17 cellular contexts compared by ENCODE assay signal in genomic region chr11:10728779-10729472, GRCh38. TPM values are rescaled to one million over a fixed set of nuclear protein-coding genes. Genes with fewer than 3 reads are reported as not detected.
DNase-seq lines count a peak whose midpoint lies in the region; TF ChIP-seq lines count a peak whose summit lies in the region.
"Had no signal": no experiment of that assay in that cellular context is flagged by ENCODE, and none has a peak within 500 bp of the region (broad histone marks: within the 10 kb centered on the region; RNA-seq: fewer than 3 reads in every experiment).

No MANE protein-coding gene starts in this region.

- no peak for TF ChIP-seq EP300 in suprapubic skin (IDR thresholded peaks at IDR 0.05)

- peaks cover 0 to 3% (median 0%) of the 10 kb centered on the region in 3 donors for H3K9me3 ChIP-seq in esophagus squamous epithelium
- no peaks in the 10 kb centered on the region for H3K9me3 ChIP-seq in mucosa of rectum (ENCODE audit: control insufficient read depth in 2 of 2, low read length in 2 of 2)
- H3K9me3 ChIP-seq in suprapubic skin: no peaks in the 10 kb centered on the region
- no peaks in the 10 kb centered on the region for H3K9me3 ChIP-seq in OCI-LY7 (ENCODE audit: low read length)
- H3K9me3 ChIP-seq: ovary, thoracic aorta had no signal

- H3K27me3 ChIP-seq in esophagus squamous epithelium (no peaks in the 10 kb centered on the region), mucosa of rectum (ENCODE audit: control insufficient read depth in 2 of 2, insufficient read depth in 2 of 2, low read length in 2 of 2) (no peaks in the 10 kb centered on the region), suprapubic skin (no peaks in the 10 kb centered on the region)
- H3K27me3 ChIP-seq: ovary had no signal

- no peaks in the 10 kb centered on the region for H4K20me1 ChIP-seq in OCI-LY7 (ENCODE audit: insufficient read depth, low read length)

- CTCF ChIA-PET in OCI-LY7 (lab: Charles Lee; ENCODE audit: unreplicated experiment): no interaction called here

- TF ChIP-seq CTCF in esophagus squamous epithelium (IDR thresholded peaks at IDR 0.05): no peak
- TF ChIP-seq CTCF in suprapubic skin (IDR thresholded peaks at IDR 0.05): no peak
- no peak for TF ChIP-seq CTCF in OCI-LY7 (conservative IDR thresholded peaks at IDR 0.05; ENCODE audit: low read length)

- TF ChIP-seq POLR2A in esophagus squamous epithelium (IDR thresholded peaks at IDR 0.05) (no peak), suprapubic skin (IDR thresholded peaks at IDR 0.05) (no peak)

- no peak overlapping the region for H3K4me2 ChIP-seq in OCI-LY7 (ENCODE audit: low read length)
- H3K4me2 ChIP-seq: KMS-11 had no signal

- no peak overlapping the region for H3K9ac ChIP-seq in mucosa of rectum (ENCODE audit: low read depth in 1 of 2, low read length in 2 of 2)
- H3K9ac ChIP-seq: KMS-11 had no signal

- no peaks in the 10 kb centered on the region for H3K36me3 ChIP-seq in esophagus squamous epithelium
- no peaks in the 10 kb centered on the region for H3K36me3 ChIP-seq in mucosa of rectum (ENCODE audit: control insufficient read depth in 2 of 2, insufficient read depth in 2 of 2, low read length in 2 of 2)
- H3K36me3 ChIP-seq in suprapubic skin: no peaks in the 10 kb centered on the region
- H3K36me3 ChIP-seq in OCI-LY7 (ENCODE audit: insufficient read depth, low read length): no peaks in the 10 kb centered on the region
- H3K36me3 ChIP-seq: ovary, thoracic aorta had no signal

- no peaks in the 10 kb centered on the region for H3K9me2 ChIP-seq in OCI-LY7 (ENCODE audit: insufficient read depth, low read length)

- H3K27ac ChIP-seq in esophagus squamous epithelium (peak overlapping the region; percentile 12 to 78 (median 72)), mucosa of rectum (ENCODE audit: low read depth in 2 of 2, low read length in 2 of 2) (peak overlapping the region; percentile 16 to 43), suprapubic skin (no peak overlapping the region), OCI-LY7 (ENCODE audit: low read depth, low read length, poor library complexity, severe bottlenecking) (no peak overlapping the region)
- H3K27ac ChIP-seq: KMS-11, ovary, thoracic aorta had no signal

- BruUV-seq in OCI-LY7 (replicated peaks; lab: Mats Ljungman, UMichigan): no TSS peak

- DNase-seq in NOMO-1 treated with DMSO at 0.1 percent for 48 hours (lab: John Stamatoyannopoulos, UW; ENCODE audit: unreplicated experiment) (peak; percentile 18), NOMO-1 treated with dmso at 0.1 percent for 144 hours (lab: John Stamatoyannopoulos, UW; ENCODE audit: unreplicated experiment) (no peak), esophagus squamous epithelium (lab: John Stamatoyannopoulos, UW) (no peak), SW480 (ENCODE audit: low spot score) (no peak), suprapubic skin (ENCODE audit: low spot score in 2 of 2) (no peak), kidney glomerular epithelial cell (lab: John Stamatoyannopoulos, UW) (no peak), OCI-LY7 (ENCODE audit: low spot score) (no peak)
- DNase-seq: activated CD4-positive, alpha-beta T cell treated with anti-CD3 and anti-CD28 coated beads, Interleukin-2, amount 50 U/mL, for 48 hours; activated naive CD4-positive, alpha-beta T cell treated with anti-CD3 and anti-CD28 coated beads, Interleukin-2, amount 50 U/mL, for 16 hours; effector CD4-positive, alpha-beta T cell; NCI-H446; ovary had no signal

- H2AFZ ChIP-seq in OCI-LY7 (ENCODE audit: low read length): no peak overlapping the region

- intact Hi-C loops in esophagus squamous epithelium (cut with DNase I): loop anchor here (5.0 to 10.0 kb wide), 2 partner anchors 164 to 327 kb away; partner anchors contain the start of gene LYVE1
- intact Hi-C loops in OCI-LY7 (cut with micrococcal nuclease; ENCODE audit: unreplicated experiment): no loop called here

- H3K4me1 ChIP-seq in esophagus squamous epithelium (peaks cover 0 to 41% (median 17%) of the 10 kb centered on the region in 3 donors), mucosa of rectum (ENCODE audit: control insufficient read depth in 2 of 2, insufficient read depth in 2 of 2, low read length in 2 of 2) (no peaks in the 10 kb centered on the region), suprapubic skin (peaks cover 3% of the 10 kb centered on the region), OCI-LY7 (ENCODE audit: insufficient read depth, low read length, poor library complexity, severe bottlenecking) (no peaks in the 10 kb centered on the region)

- H3K4me3 ChIP-seq in esophagus squamous epithelium: no peak overlapping the region
- peak overlapping the region in 1 of 2 donors; percentile 20 for H3K4me3 ChIP-seq in mucosa of rectum (ENCODE audit: low read length in 2 of 2)
- no peak overlapping the region for H3K4me3 ChIP-seq in suprapubic skin
- no peak overlapping the region for H3K4me3 ChIP-seq in OCI-LY7 (ENCODE audit: low read depth, low read length, poor library complexity, severe bottlenecking)
- H3K4me3 ChIP-seq: ovary, thoracic aorta had no signal

- WGBS in esophagus squamous epithelium, 2 donors: 69 to 70% methylated on average over 7 to 19 of the region's 20 CpGs
- 53% methylated on average over 18 of the region's 20 CpGs for WGBS in suprapubic skin

- H3K79me2 ChIP-seq in OCI-LY7 (ENCODE audit: insufficient read depth, low read depth, low read length): no peaks in the 10 kb centered on the region

- POLR2A ChIA-PET in OCI-LY7 (lab: Charles Lee): interaction anchor here (0.6 kb wide), 1 partner anchor 268 kb away, joined by 3 read pairs; no protein-coding TSS in a partner anchor

RNA-seq across cellular contexts. Expression of gene CTR9, which starts 22.1 kb away (rescaled TPM):
- total RNA-seq in esophagus squamous epithelium (10 to 100 TPM; 21.4 to 34.4 (median 27.0) TPM), suprapubic skin (10 to 100 TPM; 28.6 to 34.1 (median 30.5) TPM), OCI-LY7 (2022) (25.5 and 29.5 TPM in 2 replicates)
- 15.3 and 19.3 TPM in 2 replicates for total RNA-seq in OCI-LY7 (2014; rRNA removed; shearing (Covaris generic))

RNA-seq across cellular contexts. Expression of gene IRAG1, which starts 35.4 kb away (rescaled TPM):
- 10 to 100 TPM in 2 of 4 donors, 1 to 10 TPM in 2; 3.5 to 48.4 (median 9.9) TPM for total RNA-seq in esophagus squamous epithelium
- total RNA-seq in suprapubic skin: 1 to 10 TPM; 2.9 to 4.6 (median 4.2) TPM
- total RNA-seq in OCI-LY7 (2014; rRNA removed; shearing (Covaris generic)): not detected in 2 replicates
- not detected in 2 replicates for total RNA-seq in OCI-LY7 (2022)
- total RNA-seq: A172, Daoy had no signal

Comparison
In these comparisons a context has a peak if more than half of its experiments do, and no peak if none do; other contexts are left out.
1. H3K27ac ChIP-seq: peak in esophagus squamous epithelium (4 of 4) and mucosa of rectum (2 of 2); none in suprapubic skin (single experiment) and OCI-LY7 (single experiment).